In genomic region chr1:241666419-241666818, GRCh38 we compare ENCODE assay signal across 41 cellular contexts. TPM values are rescaled to one million over a fixed set of nuclear protein-coding genes. Genes with fewer than 3 reads are reported as not detected.
"Had no signal": no experiment of that assay in that cellular context is flagged by ENCODE, and none has a peak within 500 bp of the region (broad histone marks: within the 10 kb centered on the region; RNA-seq: fewer than 3 reads in every experiment).

No MANE protein-coding gene starts in this region.

- DNase-seq: activated B cell treated with CpG ODN at 0.5 μM for 24 hours; activated CD4-positive, alpha-beta memory T cell treated with anti-CD3 and anti-CD28 coated beads for 36 hours; activated CD4-positive, alpha-beta T cell treated with anti-CD3 and anti-CD28 coated beads for 4 hours; activated CD4-positive, alpha-beta T cell treated with anti-CD3 and anti-CD28 coated beads, Interleukin-2, amount 50 U/mL, for 1 hour; activated CD4-positive, CD25-positive, alpha-beta regulatory T cell treated with anti-CD3 and anti-CD28 coated beads, Interleukin-2, amount 50 U/mL, for 72 hours; activated CD8-positive, alpha-beta memory T cell treated with anti-CD3 and anti-CD28 coated beads, Interleukin-2, amount 50 U/mL, for 4 hours; activated gamma-delta T cell treated with Interleukin-2 at 50 U/mL for 16 hours; activated naive CD4-positive, alpha-beta T cell treated with anti-CD3 and anti-CD28 coated beads, Interleukin-2, amount 10 ng/mL, durations not matched to agents 7 days and 5 days; activated naive CD8-positive, alpha-beta T cell treated with anti-CD3 and anti-CD28 coated beads, Interleukin-2, amount 50 U/mL, for 24 hours; activated T-cell treated with anti-CD3 and anti-CD28 coated beads for 4 hours; activated T-cell treated with anti-CD3 and anti-CD28 coated beads, Interleukin-2, amount 50 U/mL, for 4 hours; anterior cingulate cortex; caudate nucleus; cerebellar nuclear complex; Kasumi-1; MG63; NCI-H1092 treated with DMSO at 0.1 percent for 48 hours; NCI-H1417; NCI-H146; NCI-H187; NCI-H2029 treated with DMSO at 0.1 percent for 48 hours; NCI-H2107; NCI-H2171; NCI-H510A; NCI-H526 treated with DMSO at 0.1 percent for 48 hours; NCI-H774; NK-92 treated with Interleukin-12 subunit alpha and Interleukin-12 subunit beta, amount 100 ng/mL, for 24 hours; PC-9; SIG-M5; SW 1271; T-helper 1 cell; T-helper 2 cell; T-helper 9 cell had no signal

- H3K9me3 Mint-ChIP-seq: activated B cell treated with CpG ODN at 0.5 μM for 24 hours; activated CD4-positive, alpha-beta memory T cell treated with anti-CD3 and anti-CD28 coated beads for 36 hours; activated naive CD4-positive, alpha-beta T cell treated with anti-CD3 and anti-CD28 coated beads, Interleukin-2, amount 10 ng/mL, durations not matched to agents 7 days and 5 days; activated T-cell treated with anti-CD3 and anti-CD28 coated beads, Interleukin-2, amount 50 U/mL, for 4 hours; activated T-helper 1 cell treated with anti-CD3 and anti-CD28 coated beads, Interleukin-12 subunit alpha, Interleukin-12 subunit beta, Interleukin-2, Interleukin-4 antibody, amounts not matched to agents 30 ng/mL and 10 ng/mL and 1 ng/mL, durations not matched to agents 14 hours and 24 hours and 36 hours; brain had no signal

- H3K4me2 ChIP-seq: PC-9 had no signal

- H3K27ac Mint-ChIP-seq: activated B cell treated with CpG ODN at 0.5 μM for 24 hours; activated CD4-positive, alpha-beta memory T cell treated with anti-CD3 and anti-CD28 coated beads for 36 hours; activated naive CD4-positive, alpha-beta T cell treated with anti-CD3 and anti-CD28 coated beads, Interleukin-2, amount 10 ng/mL, durations not matched to agents 7 days and 5 days; activated naive CD8-positive, alpha-beta T cell; activated naive CD8-positive, alpha-beta T cell treated with anti-CD3 and anti-CD28 coated beads, Interleukin-2, amount 50 U/mL, for 24 hours; activated T-helper 1 cell treated with anti-CD3 and anti-CD28 coated beads, Interleukin-12 subunit alpha, Interleukin-12 subunit beta, Interleukin-2, Interleukin-4 antibody, amounts not matched to agents 30 ng/mL and 10 ng/mL and 1 ng/mL, durations not matched to agents 14 hours and 24 hours and 36 hours; brain had no signal

- ATAC-seq: activated naive CD8-positive, alpha-beta T cell treated with anti-CD3 and anti-CD28 coated beads, Interleukin-2, amount 50 U/mL, for 24 hours; activated T-cell treated with anti-CD3 and anti-CD28 coated beads, Interleukin-2, amount 50 U/mL, for 4 hours; Right ventricle myocardium inferior had no signal

- H3K27ac ChIP-seq: PC-9, RWPE1, VCaP had no signal

- H3K4me3 ChIP-seq: MG63, PC-9 had no signal

- H3K4me1 Mint-ChIP-seq: activated B cell treated with CpG ODN at 0.5 μM for 24 hours; activated naive CD4-positive, alpha-beta T cell treated with anti-CD3 and anti-CD28 coated beads, Interleukin-2, amount 10 ng/mL, durations not matched to agents 7 days and 5 days had no signal

- H3K27me3 Mint-ChIP-seq: activated CD4-positive, alpha-beta memory T cell treated with anti-CD3 and anti-CD28 coated beads for 36 hours; activated naive CD4-positive, alpha-beta T cell treated with anti-CD3 and anti-CD28 coated beads, Interleukin-2, amount 10 ng/mL, durations not matched to agents 7 days and 5 days; activated naive CD8-positive, alpha-beta T cell; activated naive CD8-positive, alpha-beta T cell treated with anti-CD3 and anti-CD28 coated beads, Interleukin-2, amount 50 U/mL, for 24 hours; brain had no signal

- H3K36me3 ChIP-seq: MG63 had no signal

- H3K27me3 ChIP-seq: MG63 had no signal

- H2AFZ ChIP-seq: PC-9 had no signal

- H3K9me3 ChIP-seq: MG63 had no signal

- H3K36me3 Mint-ChIP-seq: activated CD4-positive, alpha-beta memory T cell treated with anti-CD3 and anti-CD28 coated beads for 36 hours; activated naive CD4-positive, alpha-beta T cell treated with anti-CD3 and anti-CD28 coated beads, Interleukin-2, amount 10 ng/mL, durations not matched to agents 7 days and 5 days; brain had no signal

- H3K4me3 Mint-ChIP-seq: activated B cell treated with CpG ODN at 0.5 μM for 24 hours; activated CD4-positive, alpha-beta memory T cell treated with anti-CD3 and anti-CD28 coated beads for 36 hours; activated naive CD4-positive, alpha-beta T cell treated with anti-CD3 and anti-CD28 coated beads, Interleukin-2, amount 10 ng/mL, durations not matched to agents 7 days and 5 days; activated naive CD8-positive, alpha-beta T cell; activated naive CD8-positive, alpha-beta T cell treated with anti-CD3 and anti-CD28 coated beads, Interleukin-2, amount 50 U/mL, for 24 hours; activated T-cell treated with anti-CD3 and anti-CD28 coated beads, Interleukin-2, amount 50 U/mL, for 4 hours; activated T-helper 1 cell treated with anti-CD3 and anti-CD28 coated beads, Interleukin-12 subunit alpha, Interleukin-12 subunit beta, Interleukin-2, Interleukin-4 antibody, amounts not matched to agents 30 ng/mL and 10 ng/mL and 1 ng/mL, durations not matched to agents 14 hours and 24 hours and 36 hours; brain had no signal

RNA-seq across cellular contexts. Expression of gene WDR64, which starts 14.3 kb away (rescaled TPM):
- total RNA-seq: activated CD4-positive, alpha-beta memory T cell treated with anti-CD3 and anti-CD28 coated beads for 36 hours; activated T-helper 1 cell treated with anti-CD3 and anti-CD28 coated beads, Interleukin-12 subunit alpha, Interleukin-12 subunit beta, Interleukin-2, Interleukin-4 antibody, amounts not matched to agents 30 ng/mL and 10 ng/mL and 1 ng/mL, durations not matched to agents 14 hours and 24 hours and 36 hours; bronchial epithelial cell; PC-9; Right ventricle myocardium inferior; SK-MEL-5 had no signal
